Comparison of ENCODE assay signal across 9 cellular contexts in genomic region chr2:236765475-236765874, GRCh38.
"Had no signal": no experiment of that assay in that cellular context is flagged by ENCODE, and none has a peak within 500 bp of the region (broad histone marks: within the 10 kb centered on the region; RNA-seq: fewer than 3 reads in every experiment).

No MANE protein-coding gene starts in this region.

- H3K4me1 ChIP-seq: gastrocnemius medialis, thyroid gland had no signal

- H3K36me3 Mint-ChIP-seq: stimulated activated naive B cell treated with anti-CD40 and anti-IgM and Interleukin-4, amounts not matched to agents 10 μg/mL and 1 μg/mL and 100 μg/mL, for 72 hours had no signal

- H3K36me3 ChIP-seq: gastrocnemius medialis, thyroid gland had no signal

- H3K4me3 Mint-ChIP-seq: neural crest cell; stimulated activated naive B cell treated with anti-CD40 and anti-IgM and Interleukin-4, amounts not matched to agents 10 μg/mL and 1 μg/mL and 100 μg/mL, for 72 hours had no signal

- H3K27me3 ChIP-seq: gastrocnemius medialis, thyroid gland had no signal

- H3K4me3 ChIP-seq: gastrocnemius medialis, thyroid gland had no signal

- H3K27ac Mint-ChIP-seq: stimulated activated naive B cell treated with anti-CD40 and anti-IgM and Interleukin-4, amounts not matched to agents 10 μg/mL and 1 μg/mL and 100 μg/mL, for 72 hours had no signal

- DNase-seq: activated CD4-positive, alpha-beta T cell treated with anti-CD3 and anti-CD28 coated beads, Interleukin-2, amount 50 U/mL, for 48 hours; activated naive CD4-positive, alpha-beta T cell treated with anti-CD3 and anti-CD28 coated beads, Interleukin-2, amount 50 U/mL, for 16 hours; erythroblast; gastrocnemius medialis; stimulated activated CD4-positive, alpha-beta T cell treated with anti-CD3 and anti-CD28 coated beads, Interleukin-4, amount 100 ng/mL, for 1 hour; stimulated activated naive B cell treated with anti-CD40 and anti-IgM and Interleukin-4, amounts not matched to agents 10 μg/mL and 1 μg/mL and 100 μg/mL, for 72 hours; T-helper 1 cell; thyroid gland had no signal

- H3K4me1 Mint-ChIP-seq: stimulated activated naive B cell treated with anti-CD40 and anti-IgM and Interleukin-4, amounts not matched to agents 10 μg/mL and 1 μg/mL and 100 μg/mL, for 72 hours had no signal

- ATAC-seq: gastrocnemius medialis; stimulated activated naive B cell treated with anti-CD40 and anti-IgM and Interleukin-4, amounts not matched to agents 10 μg/mL and 1 μg/mL and 100 μg/mL, for 72 hours had no signal

- H3K27ac ChIP-seq: gastrocnemius medialis, thyroid gland had no signal

- H3K9me3 ChIP-seq: gastrocnemius medialis, thyroid gland had no signal
